In the genomic region with DNA sequence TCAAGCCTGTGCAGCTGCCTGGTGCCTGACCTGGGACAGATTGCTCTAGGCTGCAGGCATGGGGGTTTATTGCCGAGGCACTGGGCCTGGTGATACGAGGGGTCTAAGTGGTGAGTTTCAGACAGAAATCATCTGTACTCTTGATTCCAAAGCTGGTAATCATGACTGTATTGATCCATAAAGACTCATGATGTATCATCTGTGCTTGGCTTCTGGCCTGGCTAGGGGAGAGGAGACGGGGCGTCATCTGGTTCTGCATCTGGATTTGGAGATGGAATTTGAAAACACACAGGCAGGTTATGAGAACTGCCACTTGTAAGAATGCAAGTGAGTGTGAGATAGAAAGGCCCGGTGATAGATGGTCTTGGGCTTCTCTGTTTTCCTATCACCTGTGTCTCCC, we compare ENCODE assay signal across 1 cellular context.
TF ChIP-seq lines count a peak whose summit lies in the region.

No MANE protein-coding gene starts in this region.

TF ChIP-seq in IMR-90, 13 proteins besides CTCF, POLR2A, EP300 and RAD21 (continued from another document):
- TF ChIP-seq CHD1 (IDR thresholded peaks at IDR 0.05; ENCODE audit: low read depth, low read length) (no peak), RFX5 (IDR thresholded peaks at IDR 0.05; ENCODE audit: low read depth, low read length) (no peak), SMC3 (IDR thresholded peaks at IDR 0.05; ENCODE audit: low read depth, low read length) (no peak), MAFK (IDR thresholded peaks at IDR 0.05; ENCODE audit: low read depth, low read length) (no peak), CEBPB (IDR thresholded peaks at IDR 0.05; ENCODE audit: low read depth, low read length) (no peak), MXI1 (IDR thresholded peaks at IDR 0.05; ENCODE audit: borderline replicate concordance, low read depth, low read length) (no peak)
